Comparison of ENCODE assay signal across 10 cellular contexts in genomic region chrX:56281789-56282188, GRCh38. TPM values are rescaled to one million over a fixed set of nuclear protein-coding genes. Genes with fewer than 3 reads are reported as not detected.
DNase-seq lines count a peak whose midpoint lies in the region; ATAC-seq and TF ChIP-seq lines count a peak whose summit lies in the region.
"Had no signal": no experiment of that assay in that cellular context is flagged by ENCODE, and none has a peak within 500 bp of the region (broad histone marks: within the 10 kb centered on the region; RNA-seq: fewer than 3 reads in every experiment).

No MANE protein-coding gene starts in this region.

- no peaks in the 10 kb centered on the region for H3K9me2 ChIP-seq in OCI-LY1 (ENCODE audit: low read depth, low read length)

- H2AFZ ChIP-seq in OCI-LY1 (ENCODE audit: low read length): no peak overlapping the region

- H3K4me3 ChIP-seq in OCI-LY1 (ENCODE audit: low read depth, low read length, poor library complexity, severe bottlenecking): no peak overlapping the region
- no peak overlapping the region for H3K4me3 ChIP-seq in endodermal cell (ENCODE audit: low read length)
- H3K4me3 ChIP-seq: left lung had no signal

- H3K9ac ChIP-seq in OCI-LY1 (ENCODE audit: low read length) (no peak overlapping the region), endodermal cell (ENCODE audit: extremely low read depth, low read length, poor library complexity, severe bottlenecking) (no peak overlapping the region)

- H3K9me3 Mint-ChIP-seq in stimulated activated naive CD8-positive, alpha-beta T cell treated with anti-CD3 and anti-CD28 coated beads, Interleukin-15, amount 100 ng/mL, for 72 hours: no peaks in the 10 kb centered on the region
- H3K9me3 Mint-ChIP-seq in endodermal cell: peaks cover 26% of the 10 kb centered on the region
- H3K9me3 Mint-ChIP-seq: activated T-helper 2 cell treated with anti-CD3 and anti-CD28 coated beads, Interferon-gamma antibody, Interleukin-2, Interleukin-4, amounts not matched to agents 10 μg/mL and 5 μg/mL and 100 μg/mL, durations not matched to agents 14 hours and 24 hours and 36 hours had no signal

- H3K36me3 Mint-ChIP-seq in endodermal cell (ENCODE audit: low read depth): peaks cover 27% of the 10 kb centered on the region

- no peak overlapping the region for H3K4me3 Mint-ChIP-seq in stimulated activated naive CD8-positive, alpha-beta T cell treated with anti-CD3 and anti-CD28 coated beads, Interleukin-15, amount 100 ng/mL, for 72 hours
- no peak overlapping the region for H3K4me3 Mint-ChIP-seq in endodermal cell

- peaks cover 6% of the 10 kb centered on the region for H3K4me1 Mint-ChIP-seq in stimulated activated naive CD8-positive, alpha-beta T cell treated with anti-CD3 and anti-CD28 coated beads, Interleukin-15, amount 100 ng/mL, for 72 hours
- H3K4me1 Mint-ChIP-seq in endodermal cell: no peaks in the 10 kb centered on the region

- no peak overlapping the region for H3K4me2 ChIP-seq in OCI-LY1 (ENCODE audit: low read length)

- no peaks in the 10 kb centered on the region for H3K4me1 ChIP-seq in OCI-LY1 (ENCODE audit: insufficient read depth, low read length, severe bottlenecking)
- no peaks in the 10 kb centered on the region for H3K4me1 ChIP-seq in endodermal cell (ENCODE audit: control insufficient read depth, insufficient read depth, low read length)
- H3K4me1 ChIP-seq: left lung had no signal

- no peak overlapping the region for H3K27ac ChIP-seq in OCI-LY1 (ENCODE audit: low read depth, low read length, poor library complexity, severe bottlenecking)
- H3K27ac ChIP-seq in endodermal cell (ENCODE audit: low read depth, low read length): no peak overlapping the region
- H3K27ac ChIP-seq: left lung had no signal

- H3F3A ChIP-seq in OCI-LY1 (ENCODE audit: insufficient read depth, low read length): no peaks in the 10 kb centered on the region

- TF ChIP-seq CTCF in OCI-LY1 (IDR thresholded peaks at IDR 0.05; ENCODE audit: low read length): peak; percentile 24; the same call in 1 of the 2 replicates
- TF ChIP-seq CTCF in endodermal cell (conservative IDR thresholded peaks at IDR 0.05): peak; percentile 25

- H4K20me1 ChIP-seq in OCI-LY1 (ENCODE audit: insufficient read depth, low read length): no peaks in the 10 kb centered on the region

- no peaks in the 10 kb centered on the region for H3K27me3 Mint-ChIP-seq in stimulated activated naive CD8-positive, alpha-beta T cell treated with anti-CD3 and anti-CD28 coated beads, Interleukin-15, amount 100 ng/mL, for 72 hours
- no peaks in the 10 kb centered on the region for H3K27me3 Mint-ChIP-seq in endodermal cell (ENCODE audit: insufficient read depth)

- no peak for DNase-seq in stimulated activated naive CD8-positive, alpha-beta T cell treated with anti-CD3 and anti-CD28 coated beads, Interleukin-15, amount 100 ng/mL, for 72 hours
- DNase-seq in stimulated activated naive CD8-positive, alpha-beta T cell treated with anti-CD3 and anti-CD28 coated beads, Interleukin-15, Interleukin-2, amounts not matched to agents 100 U/mL and 50 U/mL, for 24 hours: no peak
- DNase-seq in endodermal cell: no peak
- no peak for DNase-seq in sciatic nerve (ENCODE audit: low spot score)
- DNase-seq in AG08395 (ENCODE audit: low spot score): no peak
- no peak for DNase-seq in DMS79 (lab: John Stamatoyannopoulos, UW)
- DNase-seq: left lung had no signal

- intact Hi-C loops in sciatic nerve (cut with DNase I): no loop called here

- H3K27ac Mint-ChIP-seq in stimulated activated naive CD8-positive, alpha-beta T cell treated with anti-CD3 and anti-CD28 coated beads, Interleukin-15, amount 100 ng/mL, for 72 hours: no peak overlapping the region
- no peak overlapping the region for H3K27ac Mint-ChIP-seq in endodermal cell
- H3K27ac Mint-ChIP-seq: activated T-helper 2 cell treated with anti-CD3 and anti-CD28 coated beads, Interferon-gamma antibody, Interleukin-2, Interleukin-4, amounts not matched to agents 10 μg/mL and 5 μg/mL and 100 μg/mL, durations not matched to agents 14 hours and 24 hours and 36 hours had no signal

- H3K27me3 ChIP-seq in OCI-LY1 (ENCODE audit: insufficient read depth, low read length) (no peaks in the 10 kb centered on the region), endodermal cell (ENCODE audit: control insufficient read depth, insufficient read depth, low read length, poor library complexity, severe bottlenecking) (no peaks in the 10 kb centered on the region)
- H3K27me3 ChIP-seq: left lung had no signal

- H3K9me3 ChIP-seq in OCI-LY1 (ENCODE audit: low read length) (no peaks in the 10 kb centered on the region), endodermal cell (ENCODE audit: control insufficient read depth, low read length) (peaks cover 8% of the 10 kb centered on the region)
- H3K9me3 ChIP-seq: left lung had no signal

- peak; percentile 58 for ATAC-seq in stimulated activated naive CD8-positive, alpha-beta T cell treated with anti-CD3 and anti-CD28 coated beads, Interleukin-15, amount 100 ng/mL, for 72 hours
- ATAC-seq in stimulated activated naive CD8-positive, alpha-beta T cell treated with anti-CD3 and anti-CD28 coated beads, Interleukin-15, Interleukin-2, amounts not matched to agents 100 U/mL and 50 U/mL, for 24 hours: no peak
- no peak for ATAC-seq in sciatic nerve
- no peak for ATAC-seq in HG02588 (IDR thresholded peaks at IDR 0.05; ENCODE audit: unreplicated experiment)
- ATAC-seq: left lung had no signal

- no peaks in the 10 kb centered on the region for H3K79me2 ChIP-seq in OCI-LY1 (ENCODE audit: insufficient read depth, low read length)

- no peaks in the 10 kb centered on the region for H3K36me3 ChIP-seq in OCI-LY1 (ENCODE audit: insufficient read depth, low read length)
- H3K36me3 ChIP-seq in endodermal cell (ENCODE audit: control insufficient read depth, insufficient read depth, low read length): peaks cover 90% of the 10 kb centered on the region

RNA-seq across cellular contexts. Expression of gene KLF8, which starts 49.6 kb away (rescaled TPM):
- total RNA-seq in endodermal cell: 100 to 1,000 TPM in 1 of 2 donors, 10 to 100 TPM in 1; 62.6 to 110 TPM
- 27.9 TPM for polyA plus RNA-seq in endodermal cell (2013, experiment 1 of 2)
- 37.7 TPM for polyA plus RNA-seq in endodermal cell (2013, experiment 2 of 2)
- 20.1 TPM for total RNA-seq in sciatic nerve
